In the genomic region with DNA sequence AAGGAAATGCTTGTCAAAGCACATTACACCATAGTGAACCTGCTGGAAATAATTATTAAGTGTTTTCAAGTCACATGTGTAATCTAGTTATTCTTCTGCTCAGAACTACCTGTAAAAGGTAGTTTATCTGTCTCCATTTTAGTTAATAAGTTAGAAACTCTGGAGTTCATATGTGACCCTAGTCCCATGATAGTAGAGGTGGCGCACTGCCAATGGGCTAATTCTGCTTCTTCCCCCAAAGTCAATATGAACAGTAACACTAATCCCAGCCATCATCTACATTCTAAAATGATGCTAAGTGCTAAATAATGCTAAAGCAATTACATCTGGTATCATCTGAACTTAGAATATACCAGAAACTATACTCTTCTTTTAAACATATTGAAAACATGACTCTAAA, we compare ENCODE assay signal across 20 cellular contexts.
A peak's percentile ranks its signal among the peaks of the same experiment; 100 is the strongest.
DNase-seq lines count a peak whose midpoint lies in the region; ATAC-seq and TF ChIP-seq lines count a peak whose summit lies in the region.
"Had no signal": no experiment of that assay in that cellular context is flagged by ENCODE, and none has a peak within 500 bp of the region (broad histone marks: within the 10 kb centered on the region; RNA-seq: fewer than 3 reads in every experiment).

No MANE protein-coding gene starts in this region.

- no peaks in the 10 kb centered on the region for H3K79me2 ChIP-seq in GM23338 (replicated peaks; ENCODE audit: insufficient read depth)
- no peaks in the 10 kb centered on the region for H3K79me2 ChIP-seq in Loucy (ENCODE audit: insufficient read depth, low read length)

- H3K4me1 ChIP-seq in GM23338 (ENCODE audit: insufficient read depth) (peaks cover 28% of the 10 kb centered on the region), Loucy (ENCODE audit: insufficient read depth, low read length, poor library complexity, severe bottlenecking) (peaks cover 46% of the 10 kb centered on the region)
- H3K4me1 ChIP-seq: Peyer's patch had no signal

- no peak overlapping the region for H3K4me3 Mint-ChIP-seq in GM23338
- H3K4me3 Mint-ChIP-seq: CD14-positive monocyte, T-helper 17 cell had no signal

- no peak for DNase-seq in GM23338 (ENCODE audit: low spot score)
- peak; percentile 10 for DNase-seq in RPMI8226
- DNase-seq in left lobe of liver (ENCODE audit: low spot score): peak; percentile 80
- DNase-seq in H7: no peak
- DNase-seq in stimulated activated CD4-positive, alpha-beta T cell treated with anti-CD3 and anti-CD28 coated beads, Interleukin-4, amount 100 ng/mL, for 24 hours: no peak
- DNase-seq in ACHN: no peak
- no peak for DNase-seq in ecto neural progenitor cell (ENCODE audit: low spot score)
- DNase-seq: DMS 273 treated with DMSO at 0.1 percent for 48 hours, GDM1, GOT3, Kasumi-1, NCI-H1092 treated with DMSO at 0.1 percent for 48 hours, NCI-H187 treated with DMSO at 0.1 percent for 48 hours, NCI-H226, NCI-H524, Peyer's patch, T-helper 17 cell had no signal

- no peaks in the 10 kb centered on the region for H3K27me3 ChIP-seq in GM23338 (ENCODE audit: insufficient read depth)
- no peaks in the 10 kb centered on the region for H3K27me3 ChIP-seq in Loucy (ENCODE audit: insufficient read depth, low read length, poor library complexity, severe bottlenecking)
- no peaks in the 10 kb centered on the region for H3K27me3 ChIP-seq in H7 (ENCODE audit: control insufficient read depth, insufficient read depth, low read length)
- H3K27me3 ChIP-seq: Peyer's patch had no signal

- H3K9me3 Mint-ChIP-seq in GM23338: peaks cover 26% of the 10 kb centered on the region

- in situ Hi-C loops in ACHN (cut with HindIII; ENCODE audit: low pct_ligation_motif_present, low pct_unique_long_range_greater_than_20kb, low sequenced_read_pairs): no loop called here

- peak overlapping the region; percentile 68 for H3K27ac ChIP-seq in GM23338 (ENCODE audit: low read depth)
- H3K27ac ChIP-seq: Peyer's patch had no signal

- TF ChIP-seq CTCF in GM23338 (conservative IDR thresholded peaks at IDR 0.05; ENCODE audit: low read depth in 2 of 2): no peak
- no peak for TF ChIP-seq CTCF in Loucy (conservative IDR thresholded peaks at IDR 0.05; ENCODE audit: low read length)

- H3K4me3 ChIP-seq in GM23338 (no peak overlapping the region), Loucy (ENCODE audit: low read length, poor library complexity, severe bottlenecking) (no peak overlapping the region), H7 (ENCODE audit: insufficient read depth, low read depth, low read length) (no peak overlapping the region)
- H3K4me3 ChIP-seq: Peyer's patch had no signal

- H3K9me3 ChIP-seq in Loucy (ENCODE audit: insufficient read depth, low read depth, low read length): no peaks in the 10 kb centered on the region
- H3K9me3 ChIP-seq: Peyer's patch had no signal

- H3K4me2 ChIP-seq in GM23338 (0 out of 2 replicates have a peak overlapping the region, but pooled peaks have one; percentile 33), Loucy (ENCODE audit: low read depth, low read length, poor library complexity, severe bottlenecking) (no peak overlapping the region)

- H4K20me1 ChIP-seq in GM23338 (replicated peaks; ENCODE audit: insufficient read depth): no peaks in the 10 kb centered on the region
- no peaks in the 10 kb centered on the region for H4K20me1 ChIP-seq in Loucy (ENCODE audit: insufficient read depth, low read length, poor library complexity, severe bottlenecking)

- H2AFZ ChIP-seq in GM23338 (no peak overlapping the region), Loucy (ENCODE audit: low read length) (peak overlapping the region; percentile 20; the same call in 1 of the 2 replicates)

- H3K36me3 Mint-ChIP-seq in GM23338 (ENCODE audit: low read depth): peaks cover 34% of the 10 kb centered on the region
- H3K36me3 Mint-ChIP-seq: CD14-positive monocyte had no signal

- no peak for ATAC-seq in GM23338
- ATAC-seq in left lobe of liver: peak; percentile 82
- ATAC-seq: Right ventricle myocardium inferior, T-helper 17 cell had no signal

- H3K27ac Mint-ChIP-seq in GM23338: peak overlapping the region; percentile 87
- H3K27ac Mint-ChIP-seq: CD14-positive monocyte, T-helper 17 cell had no signal

- peaks cover 41% of the 10 kb centered on the region for H3K4me1 Mint-ChIP-seq in GM23338
- H3K4me1 Mint-ChIP-seq: CD14-positive monocyte, T-helper 17 cell had no signal

- H3K9me2 ChIP-seq in GM23338 (ENCODE audit: insufficient read depth) (0 out of 2 replicates have a peak, but pooled peaks cover 6% of the 10 kb centered on the region), Loucy (replicated peaks; ENCODE audit: low read depth, low read length) (no peaks in the 10 kb centered on the region)

- H3K9ac ChIP-seq in Loucy (ENCODE audit: low read depth, low read length, poor library complexity, severe bottlenecking): no peak overlapping the region

- H3K36me3 ChIP-seq in GM23338 (ENCODE audit: insufficient read depth) (no peaks in the 10 kb centered on the region), Loucy (ENCODE audit: insufficient read depth, low read length) (no peaks in the 10 kb centered on the region), H7 (replicated peaks; ENCODE audit: control insufficient read depth, insufficient read depth, low read length) (no peaks in the 10 kb centered on the region)
- H3K36me3 ChIP-seq: Peyer's patch had no signal

- peaks cover 1% of the 10 kb centered on the region for H3K27me3 Mint-ChIP-seq in GM23338 (ENCODE audit: insufficient read depth, low read depth, poor library complexity)

- H3F3A ChIP-seq in GM23338 (replicated peaks; ENCODE audit: low read depth) (no peaks in the 10 kb centered on the region), Loucy (ENCODE audit: low read depth) (0 out of 2 replicates have a peak, but pooled peaks cover 4% of the 10 kb centered on the region)

TF ChIP-seq in GM23338, 12 proteins besides CTCF, POLR2A, EP300 and RAD21:
- TF ChIP-seq, protein P1, sequence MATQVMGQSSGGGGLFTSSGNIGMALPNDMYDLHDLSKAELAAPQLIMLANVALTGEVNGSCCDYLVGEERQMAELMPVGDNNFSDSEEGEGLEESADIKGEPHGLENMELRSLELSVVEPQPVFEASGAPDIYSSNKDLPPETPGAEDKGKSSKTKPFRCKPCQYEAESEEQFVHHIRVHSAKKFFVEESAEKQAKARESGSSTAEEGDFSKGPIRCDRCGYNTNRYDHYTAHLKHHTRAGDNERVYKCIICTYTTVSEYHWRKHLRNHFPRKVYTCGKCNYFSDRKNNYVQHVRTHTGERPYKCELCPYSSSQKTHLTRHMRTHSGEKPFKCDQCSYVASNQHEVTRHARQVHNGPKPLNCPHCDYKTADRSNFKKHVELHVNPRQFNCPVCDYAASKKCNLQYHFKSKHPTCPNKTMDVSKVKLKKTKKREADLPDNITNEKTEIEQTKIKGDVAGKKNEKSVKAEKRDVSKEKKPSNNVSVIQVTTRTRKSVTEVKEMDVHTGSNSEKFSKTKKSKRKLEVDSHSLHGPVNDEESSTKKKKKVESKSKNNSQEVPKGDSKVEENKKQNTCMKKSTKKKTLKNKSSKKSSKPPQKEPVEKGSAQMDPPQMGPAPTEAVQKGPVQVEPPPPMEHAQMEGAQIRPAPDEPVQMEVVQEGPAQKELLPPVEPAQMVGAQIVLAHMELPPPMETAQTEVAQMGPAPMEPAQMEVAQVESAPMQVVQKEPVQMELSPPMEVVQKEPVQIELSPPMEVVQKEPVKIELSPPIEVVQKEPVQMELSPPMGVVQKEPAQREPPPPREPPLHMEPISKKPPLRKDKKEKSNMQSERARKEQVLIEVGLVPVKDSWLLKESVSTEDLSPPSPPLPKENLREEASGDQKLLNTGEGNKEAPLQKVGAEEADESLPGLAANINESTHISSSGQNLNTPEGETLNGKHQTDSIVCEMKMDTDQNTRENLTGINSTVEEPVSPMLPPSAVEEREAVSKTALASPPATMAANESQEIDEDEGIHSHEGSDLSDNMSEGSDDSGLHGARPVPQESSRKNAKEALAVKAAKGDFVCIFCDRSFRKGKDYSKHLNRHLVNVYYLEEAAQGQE (IDR thresholded peaks at IDR 0.05; ENCODE audit: unreplicated experiment): no peak
- TF ChIP-seq EZH2 (IDR thresholded peaks at IDR 0.05; ENCODE audit: low read depth, unreplicated experiment): no peak
- no peak for TF ChIP-seq ZNF331 (CRISPR knock-in tag; IDR thresholded peaks at IDR 0.05; ENCODE audit: low read depth)
- no peak for TF ChIP-seq STAT1 (IDR thresholded peaks at IDR 0.05; ENCODE audit: unreplicated experiment)
- TF ChIP-seq POLR2AphosphoS5 (IDR thresholded peaks at IDR 0.05; ENCODE audit: low read depth): no peak

Comparison
In these comparisons a context has a peak if more than half of its experiments do, and no peak if none do; other contexts are left out.
1. DNase-seq: peak in RPMI8226 (single experiment) and left lobe of liver (single experiment); none in GM23338 (single experiment), H7 (single experiment), stimulated activated CD4-positive, alpha-beta T cell treated with anti-CD3 and anti-CD28 coated beads, Interleukin-4, amount 100 ng/mL, for 24 hours (single experiment), ACHN (single experiment) and ecto neural progenitor cell (single experiment).